12 cellular contexts compared by ENCODE assay signal in the genomic region with DNA sequence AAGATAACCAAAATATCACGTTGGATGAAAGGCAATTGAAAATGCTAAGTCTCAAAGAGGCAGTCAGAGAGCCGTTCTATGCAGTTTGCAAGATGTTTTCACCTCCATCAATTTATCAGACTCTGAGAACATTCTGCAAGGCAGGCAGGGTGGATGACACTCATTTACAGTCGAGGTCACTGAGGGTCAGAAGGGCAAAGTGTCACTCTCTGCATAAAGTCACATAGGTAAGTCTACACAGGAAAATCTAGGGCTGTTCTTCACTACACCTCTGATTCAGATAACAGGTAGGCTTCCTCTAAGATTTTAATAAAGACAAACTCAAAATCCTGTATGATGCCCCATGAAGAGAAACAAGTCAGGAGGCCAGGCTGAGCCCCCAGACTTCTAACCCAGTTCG. TPM values are rescaled to one million over a fixed set of nuclear protein-coding genes. Genes with fewer than 3 reads are reported as not detected.
DNase-seq lines count a peak whose midpoint lies in the region; ATAC-seq and TF ChIP-seq lines count a peak whose summit lies in the region.
"Had no signal": no experiment of that assay in that cellular context is flagged by ENCODE, and none has a peak within 500 bp of the region (broad histone marks: within the 10 kb centered on the region; RNA-seq: fewer than 3 reads in every experiment).

No MANE protein-coding gene starts in this region.

- no peaks in the 10 kb centered on the region for H3K9me3 Mint-ChIP-seq in Caco-2 (ENCODE audit: unreplicated experiment)
- no peaks in the 10 kb centered on the region for H3K9me3 Mint-ChIP-seq in WTC11
- H3K9me3 Mint-ChIP-seq: activated CD4-positive, alpha-beta memory T cell treated with anti-CD3 and anti-CD28 coated beads for 36 hours had no signal

- DNase-seq in Caco-2 (peak in 1 of 2 experiments; percentile 32), WTC11 (ENCODE audit: low spot score) (no peak), esophagus squamous epithelium (lab: John Stamatoyannopoulos, UW) (no peak), psoas muscle (no peak), MV-4-11 (lab: John Stamatoyannopoulos, UW) (no peak)
- DNase-seq in stimulated activated CD4-positive, alpha-beta T cell treated with anti-CD3 and anti-CD28 coated beads, Interleukin-2, amount 100 ng/mL, for 48 hours, result no peak
- DNase-seq: activated CD4-positive, alpha-beta memory T cell treated with anti-CD3 and anti-CD28 coated beads for 36 hours; NCI-H1048; NCI-H774; stimulated activated CD4-positive, alpha-beta T cell treated with anti-CD3 and anti-CD28 coated beads, Interleukin-12 subunit alpha, Interleukin-12 subunit beta, amount 100 ng/mL, for 4 hours had no signal

- TF ChIP-seq CTCF in Caco-2 (IDR thresholded peaks at IDR 0.05; ENCODE audit: insufficient read depth in 1 of 2, low read depth in 1 of 2, low read length in 1 of 2, severe bottlenecking in 1 of 2, unreplicated experiment in 1 of 2), result no peak
- TF ChIP-seq CTCF in WTC11 (IDR thresholded peaks at IDR 0.05), result no peak
- TF ChIP-seq CTCF in esophagus squamous epithelium (IDR thresholded peaks at IDR 0.05), result no peak
- no peak for TF ChIP-seq CTCF in psoas muscle (IDR thresholded peaks at IDR 0.05)

- H3K27ac Mint-ChIP-seq in Caco-2 (ENCODE audit: unreplicated experiment) (peak overlapping the region; percentile 86), WTC11 (no peak overlapping the region)

- ATAC-seq in WTC11 (no peak), psoas muscle (no peak), GM21576 (IDR thresholded peaks at IDR 0.05; ENCODE audit: unreplicated experiment) (no peak), GM19395 (IDR thresholded peaks at IDR 0.05; ENCODE audit: unreplicated experiment) (no peak)

- no peaks in the 10 kb centered on the region for H3K36me3 Mint-ChIP-seq in Caco-2 (ENCODE audit: insufficient read depth, unreplicated experiment)
- H3K36me3 Mint-ChIP-seq in WTC11, result no peaks in the 10 kb centered on the region
- H3K36me3 Mint-ChIP-seq: activated CD4-positive, alpha-beta memory T cell treated with anti-CD3 and anti-CD28 coated beads for 36 hours had no signal

- CTCF ChIA-PET in Caco-2 (lab: Charles Lee) (interaction anchor here (0.9 to 2.1 kb wide), 2 partner anchors 49 to 62 kb away, joined by 5 to 12 read pairs; no protein-coding TSS in a partner anchor), WTC11 (lab: Charles Lee) (interaction anchor here (1.2 to 1.5 kb wide), 2 partner anchors 79 to 93 kb away, joined by 3 to 7 read pairs; no protein-coding TSS in a partner anchor)

- peak overlapping the region; percentile 89 to 100 (median 93) for H3K27ac ChIP-seq in esophagus squamous epithelium
- H3K27ac ChIP-seq in psoas muscle, result peak overlapping the region; percentile 97

- peaks cover 33% of the 10 kb centered on the region for H3K4me1 Mint-ChIP-seq in Caco-2 (ENCODE audit: low read depth, unreplicated experiment)
- H3K4me1 Mint-ChIP-seq in WTC11, result peaks cover 33% of the 10 kb centered on the region

- no peaks in the 10 kb centered on the region for H3K27me3 Mint-ChIP-seq in Caco-2 (ENCODE audit: insufficient read depth, unreplicated experiment)
- peaks cover 20% of the 10 kb centered on the region for H3K27me3 Mint-ChIP-seq in WTC11 (ENCODE audit: low read depth)

- WGBS in esophagus squamous epithelium, 2 donors, result 54 to 63% methylated on average over 4 of the region's 4 CpGs
- 82 to 83% (median 82%) methylated on average over 4 of the region's 4 CpGs for WGBS in psoas muscle, 3 donors

- no TSS peak for BruUV-seq in Caco-2 (replicated peaks; lab: Mats Ljungman, UMichigan)

- H3K27me3 ChIP-seq in Caco-2 (replicated peaks; ENCODE audit: control insufficient read depth, insufficient read depth, low read length) (no peaks in the 10 kb centered on the region), esophagus squamous epithelium (no peaks in the 10 kb centered on the region), psoas muscle (ENCODE audit: insufficient read depth in 3 of 3, low read length in 2 of 3) (no peaks in the 10 kb centered on the region)

- no peak overlapping the region for H3K4me3 ChIP-seq in Caco-2 (ENCODE audit: low read depth, low read length)
- H3K4me3 ChIP-seq in esophagus squamous epithelium, result no peak overlapping the region
- H3K4me3 ChIP-seq in psoas muscle, result no peak overlapping the region

- H3K9me3 ChIP-seq in Caco-2, result no peaks in the 10 kb centered on the region
- no peaks in the 10 kb centered on the region for H3K9me3 ChIP-seq in esophagus squamous epithelium
- H3K9me3 ChIP-seq in psoas muscle, result no peaks in the 10 kb centered on the region

- H3K36me3 ChIP-seq in Caco-2 (ENCODE audit: control insufficient read depth, insufficient read depth, low read length), result no peaks in the 10 kb centered on the region
- H3K36me3 ChIP-seq in esophagus squamous epithelium, result no peaks in the 10 kb centered on the region
- no peaks in the 10 kb centered on the region for H3K36me3 ChIP-seq in psoas muscle (ENCODE audit: insufficient read depth in 1 of 2, low read depth in 1 of 2)

- POLR2A ChIA-PET in Caco-2 (lab: Charles Lee), result interaction anchor here (1.2 to 2.7 kb wide), 5 partner anchors 8 to 63 kb away, joined by 4 to 36 read pairs (median 6); no protein-coding TSS in a partner anchor
- POLR2A ChIA-PET in WTC11 (lab: Charles Lee), result interaction anchor here (0.5 to 1.1 kb wide), 2 partner anchors 10 to 191 kb away, joined by 3 to 5 read pairs; no protein-coding TSS in a partner anchor

- intact Hi-C loops in Caco-2 (cut with micrococcal nuclease; ENCODE audit: unreplicated experiment) (loop anchor here (1.0 kb wide), 2 partner anchors 31 to 63 kb away; no protein-coding TSS in a partner anchor), esophagus squamous epithelium (cut with DNase I) (no loop called here), psoas muscle (cut with DNase I) (loop anchor here (5.0 to 10.0 kb wide), 2 partner anchors 68 to 86 kb away; no protein-coding TSS in a partner anchor)

- TF ChIP-seq POLR2A in esophagus squamous epithelium (IDR thresholded peaks at IDR 0.05), result no peak

- H3K4me1 ChIP-seq in Caco-2, result peaks cover 33% of the 10 kb centered on the region
- H3K4me1 ChIP-seq in esophagus squamous epithelium, result peaks cover 9 to 79% (median 31%) of the 10 kb centered on the region in 3 donors
- peaks cover 30% of the 10 kb centered on the region for H3K4me1 ChIP-seq in psoas muscle

- H3K4me3 Mint-ChIP-seq in Caco-2 (ENCODE audit: unreplicated experiment) (peak overlapping the region; percentile 91), WTC11 (peak overlapping the region; percentile 87)

TF ChIP-seq in WTC11, 78 proteins besides CTCF, POLR2A, EP300 and RAD21:
- TF ChIP-seq ESRRA (CRISPR knock-in tag; IDR thresholded peaks at IDR 0.05; ENCODE audit: borderline replicate concordance), result no peak
- no peak for TF ChIP-seq TP53 (CRISPR knock-in tag; IDR thresholded peaks at IDR 0.05)
- TF ChIP-seq, protein P1, sequence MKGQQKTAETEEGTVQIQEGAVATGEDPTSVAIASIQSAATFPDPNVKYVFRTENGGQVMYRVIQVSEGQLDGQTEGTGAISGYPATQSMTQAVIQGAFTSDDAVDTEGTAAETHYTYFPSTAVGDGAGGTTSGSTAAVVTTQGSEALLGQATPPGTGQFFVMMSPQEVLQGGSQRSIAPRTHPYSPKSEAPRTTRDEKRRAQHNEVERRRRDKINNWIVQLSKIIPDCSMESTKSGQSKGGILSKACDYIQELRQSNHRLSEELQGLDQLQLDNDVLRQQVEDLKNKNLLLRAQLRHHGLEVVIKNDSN (CRISPR knock-in tag; IDR thresholded peaks at IDR 0.05), result no peak
- no peak for TF ChIP-seq TCF7 (CRISPR knock-in tag; IDR thresholded peaks at IDR 0.05; ENCODE audit: low read depth)
- TF ChIP-seq, protein P2, sequence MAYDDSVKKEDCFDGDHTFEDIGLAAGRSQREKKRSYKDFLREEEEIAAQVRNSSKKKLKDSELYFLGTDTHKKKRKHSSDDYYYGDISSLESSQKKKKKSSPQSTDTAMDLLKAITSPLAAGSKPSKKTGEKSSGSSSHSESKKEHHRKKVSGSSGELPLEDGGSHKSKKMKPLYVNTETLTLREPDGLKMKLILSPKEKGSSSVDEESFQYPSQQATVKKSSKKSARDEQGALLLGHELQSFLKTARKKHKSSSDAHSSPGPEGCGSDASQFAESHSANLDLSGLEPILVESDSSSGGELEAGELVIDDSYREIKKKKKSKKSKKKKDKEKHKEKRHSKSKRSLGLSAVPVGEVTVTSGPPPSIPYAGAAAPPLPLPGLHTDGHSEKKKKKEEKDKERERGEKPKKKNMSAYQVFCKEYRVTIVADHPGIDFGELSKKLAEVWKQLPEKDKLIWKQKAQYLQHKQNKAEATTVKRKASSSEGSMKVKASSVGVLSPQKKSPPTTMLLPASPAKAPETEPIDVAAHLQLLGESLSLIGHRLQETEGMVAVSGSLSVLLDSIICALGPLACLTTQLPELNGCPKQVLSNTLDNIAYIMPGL (CRISPR knock-in tag; IDR thresholded peaks at IDR 0.05), result no peak
- TF ChIP-seq, protein P3, sequence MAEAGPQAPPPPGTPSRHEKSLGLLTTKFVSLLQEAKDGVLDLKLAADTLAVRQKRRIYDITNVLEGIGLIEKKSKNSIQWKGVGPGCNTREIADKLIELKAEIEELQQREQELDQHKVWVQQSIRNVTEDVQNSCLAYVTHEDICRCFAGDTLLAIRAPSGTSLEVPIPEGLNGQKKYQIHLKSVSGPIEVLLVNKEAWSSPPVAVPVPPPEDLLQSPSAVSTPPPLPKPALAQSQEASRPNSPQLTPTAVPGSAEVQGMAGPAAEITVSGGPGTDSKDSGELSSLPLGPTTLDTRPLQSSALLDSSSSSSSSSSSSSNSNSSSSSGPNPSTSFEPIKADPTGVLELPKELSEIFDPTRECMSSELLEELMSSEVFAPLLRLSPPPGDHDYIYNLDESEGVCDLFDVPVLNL (CRISPR knock-in tag; IDR thresholded peaks at IDR 0.05; ENCODE audit: borderline replicate concordance, low read depth), result no peak
- TF ChIP-seq, protein P4, sequence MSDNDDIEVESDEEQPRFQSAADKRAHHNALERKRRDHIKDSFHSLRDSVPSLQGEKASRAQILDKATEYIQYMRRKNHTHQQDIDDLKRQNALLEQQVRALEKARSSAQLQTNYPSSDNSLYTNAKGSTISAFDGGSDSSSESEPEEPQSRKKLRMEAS (CRISPR knock-in tag; IDR thresholded peaks at IDR 0.05), result no peak
- no peak for TF ChIP-seq KAT7 (CRISPR knock-in tag; IDR thresholded peaks at IDR 0.05; ENCODE audit: borderline replicate concordance)
- no peak for TF ChIP-seq IRF2 (CRISPR knock-in tag; IDR thresholded peaks at IDR 0.05; ENCODE audit: borderline replicate concordance, low read depth)

RNA-seq across cellular contexts. Expression of a gene that starts 1.4 kb away (rescaled TPM):
- 48.4 and 48.5 TPM in 2 replicates for total RNA-seq in Caco-2 (2022)
- 34.6 to 46.6 TPM (median 43.7 TPM) in 3 replicates for total RNA-seq in WTC11 (2021)
- 10 to 100 TPM; 23.4 to 56.3 (median 35.9) TPM for total RNA-seq in esophagus squamous epithelium
- total RNA-seq in psoas muscle, result 10 to 100 TPM; 41.2 to 64.9 (median 57.4) TPM
- 10 to 100 TPM; 29.5 to 75.3 (median 36.2) TPM for polyA plus RNA-seq in psoas muscle
